Comparison of ENCODE assay signal across 8 cellular contexts in genomic region chr7:40680657-40681056, GRCh38.
A peak's percentile ranks its signal among the peaks of the same experiment; 100 is the strongest.
DNase-seq lines count a peak whose midpoint lies in the region; ATAC-seq and TF ChIP-seq lines count a peak whose summit lies in the region.

No MANE protein-coding gene starts in this region.

- H3K9me3 Mint-ChIP-seq in glutamatergic neuron (ENCODE audit: unreplicated experiment): no peaks in the 10 kb centered on the region

- H3K4me3 ChIP-seq in cardiac muscle cell: no peak overlapping the region
- H3K4me3 ChIP-seq in right cardiac atrium (ENCODE audit: low read length): no peak overlapping the region

- peaks cover 23% of the 10 kb centered on the region for H3K4me1 ChIP-seq in cardiac muscle cell (ENCODE audit: low read depth)
- no peaks in the 10 kb centered on the region for H3K4me1 ChIP-seq in right cardiac atrium (ENCODE audit: control insufficient read depth, insufficient read depth, low read length)

- H3K36me3 ChIP-seq in cardiac muscle cell: no peaks in the 10 kb centered on the region

- no peaks in the 10 kb centered on the region for H3K27me3 ChIP-seq in cardiac muscle cell
- H3K27me3 ChIP-seq in right cardiac atrium (ENCODE audit: control insufficient read depth, insufficient read depth): no peaks in the 10 kb centered on the region

- H3K36me3 Mint-ChIP-seq in glutamatergic neuron (ENCODE audit: unreplicated experiment): no peaks in the 10 kb centered on the region

- H3K27ac ChIP-seq in cardiac muscle cell (no peak overlapping the region), right cardiac atrium (ENCODE audit: low read length) (no peak overlapping the region)

- H3K9me3 ChIP-seq in cardiac muscle cell (ENCODE audit: low read depth): no peaks in the 10 kb centered on the region
- H3K9me3 ChIP-seq in right cardiac atrium (ENCODE audit: control insufficient read depth, low read length): no peaks in the 10 kb centered on the region

- no peak overlapping the region for H3K27ac Mint-ChIP-seq in glutamatergic neuron (ENCODE audit: unreplicated experiment)

- WGBS in right cardiac atrium: 91% methylated on average over 1 of the region's 1 CpG

- H3K4me3 Mint-ChIP-seq in glutamatergic neuron (ENCODE audit: unreplicated experiment): no peak overlapping the region

- ATAC-seq in right cardiac atrium (no peak), HG02642 (IDR thresholded peaks at IDR 0.05; ENCODE audit: poor library complexity, unreplicated experiment) (peak; percentile 93)

- intact Hi-C loops in right cardiac atrium (cut with DNase I): no loop called here

- peak; percentile 52 for TF ChIP-seq CTCF in cardiac muscle cell (IDR thresholded peaks at IDR 0.05; ENCODE audit: low read depth, low read length)
- TF ChIP-seq CTCF in glutamatergic neuron (IDR thresholded peaks at IDR 0.05; ENCODE audit: partially characterized antibody, unreplicated experiment): peak; percentile 55

- no peaks in the 10 kb centered on the region for H3K27me3 Mint-ChIP-seq in glutamatergic neuron (ENCODE audit: unreplicated experiment)

- no peaks in the 10 kb centered on the region for H3K4me1 Mint-ChIP-seq in glutamatergic neuron (ENCODE audit: low read depth, unreplicated experiment)

- DNase-seq in cardiac muscle cell (ENCODE audit: low read depth in 1 of 2, low spot score in 1 of 2) (peak in 1 of 2 donors; percentile 40), right cardiac atrium (no peak), NCI-H82 (lab: John Stamatoyannopoulos, UW) (peak; percentile 64), glutamatergic neuron (no peak), UCSD-AML1 (lab: John Stamatoyannopoulos, UW; ENCODE audit: unreplicated experiment) (no peak), AG08395 (ENCODE audit: low spot score) (no peak)
- DNase-seq in stimulated activated CD4-positive, alpha-beta T cell treated with anti-CD3 and anti-CD28 coated beads, Interleukin-4, amount 100 ng/mL, for 4 hours: no peak
